In genomic region chr16:30407794-30408534, GRCh38 we compare ENCODE assay signal across 9 cellular contexts. TPM values are rescaled to one million over a fixed set of nuclear protein-coding genes. Genes with fewer than 3 reads are reported as not detected.
A peak's percentile ranks its signal among the peaks of the same experiment; 100 is the strongest.
DNase-seq lines count a peak whose midpoint lies in the region; ATAC-seq and TF ChIP-seq lines count a peak whose summit lies in the region.
"Had no signal": no experiment of that assay in that cellular context is flagged by ENCODE, and none has a peak within 500 bp of the region (broad histone marks: within the 10 kb centered on the region; RNA-seq: fewer than 3 reads in every experiment).

No MANE protein-coding gene starts in this region.

- intact Hi-C loops in activated CD4-positive, alpha-beta T cell treated with anti-CD3 and anti-CD28 coated beads, Interleukin-2, amount 10 ng/mL, durations not matched to agents 24 days and 14 days (cut with micrococcal nuclease): loop anchor here (1.0 to 5.0 kb wide), 6 partner anchors 9 to 71 kb away; partner anchors contain the start of genes SEPTIN1, TBC1D10B and ZNF48

- H3K36me3 Mint-ChIP-seq in activated CD4-positive, alpha-beta T cell treated with anti-CD3 and anti-CD28 coated beads, Interleukin-2, amount 10 ng/mL, durations not matched to agents 24 days and 14 days (ENCODE audit: low read depth): peaks cover 21% of the 10 kb centered on the region
- H3K36me3 Mint-ChIP-seq in T-cell: peaks cover 4% of the 10 kb centered on the region

- H3K9ac ChIP-seq in parathyroid adenoma: peak overlapping the region; percentile 58

- H3K27me3 ChIP-seq in parathyroid adenoma (ENCODE audit: control insufficient read depth, insufficient read depth, low read length): no peaks in the 10 kb centered on the region

- H3K9me3 ChIP-seq in parathyroid adenoma (ENCODE audit: control insufficient read depth, low read length): no peaks in the 10 kb centered on the region

- no peaks in the 10 kb centered on the region for H3K36me3 ChIP-seq in parathyroid adenoma (ENCODE audit: control insufficient read depth, insufficient read depth, low read length)

- peak overlapping the region; percentile 94 for H3K4me3 Mint-ChIP-seq in activated CD4-positive, alpha-beta T cell treated with anti-CD3 and anti-CD28 coated beads, Interleukin-2, amount 10 ng/mL, durations not matched to agents 24 days and 14 days
- peak overlapping the region; percentile 73 to 94 (median 77) for H3K4me3 Mint-ChIP-seq in T-cell

- peaks cover 6% of the 10 kb centered on the region for H3K27me3 Mint-ChIP-seq in activated CD4-positive, alpha-beta T cell treated with anti-CD3 and anti-CD28 coated beads, Interleukin-2, amount 10 ng/mL, durations not matched to agents 24 days and 14 days
- H3K27me3 Mint-ChIP-seq in T-cell: no peaks in the 10 kb centered on the region

- H3K4me1 Mint-ChIP-seq in activated CD4-positive, alpha-beta T cell treated with anti-CD3 and anti-CD28 coated beads, Interleukin-2, amount 10 ng/mL, durations not matched to agents 24 days and 14 days: peaks cover 29% of the 10 kb centered on the region
- H3K4me1 Mint-ChIP-seq in T-cell: peaks cover 25 to 31% (median 30%) of the 10 kb centered on the region in 3 donors

- H3K9me3 Mint-ChIP-seq in activated CD4-positive, alpha-beta T cell treated with anti-CD3 and anti-CD28 coated beads, Interleukin-2, amount 10 ng/mL, durations not matched to agents 24 days and 14 days: no peaks in the 10 kb centered on the region
- H3K9me3 Mint-ChIP-seq in T-cell: no peaks in the 10 kb centered on the region

- H3K4me3 ChIP-seq in parathyroid adenoma (ENCODE audit: low read depth, low read length): peak overlapping the region; percentile 69

- H3K4me1 ChIP-seq in parathyroid adenoma: peaks cover 12% of the 10 kb centered on the region

- ATAC-seq in T-cell (replicated peaks in 1 of 4): peak in 1 of 4 experiments; percentile 4
- no peak for ATAC-seq in GM21390 (IDR thresholded peaks at IDR 0.05; ENCODE audit: unreplicated experiment)
- ATAC-seq in GM18517 (IDR thresholded peaks at IDR 0.05; ENCODE audit: unreplicated experiment): no peak

- CTCF ChIA-PET in T-cell (lab: Charles Lee): interaction anchor here in 1 of 2 donors (0.5 to 4.6 kb wide), 4 partner anchors 22 to 37 kb away, joined by 3 to 32 read pairs (median 6); partner anchors contain the start of genes DCTPP1, SEPTIN1 and TBC1D10B

- peak overlapping the region; percentile 89 for H3K4me2 ChIP-seq in parathyroid adenoma (ENCODE audit: low read length)

- DNase-seq in activated CD4-positive, alpha-beta T cell treated with anti-CD3 and anti-CD28 coated beads, Interleukin-2, amount 10 ng/mL, durations not matched to agents 24 days and 14 days: peak; percentile 62
- no peak for DNase-seq in activated CD4-positive, alpha-beta T cell treated with anti-CD3 and anti-CD28 coated beads for 1 hour
- DNase-seq in T-cell (no peak), fibroblast of peridontal ligament (ENCODE audit: extremely low read depth) (peak; percentile 53), H4 (ENCODE audit: low spot score) (no peak)

- H3K27ac ChIP-seq in parathyroid adenoma: peak overlapping the region; percentile 84

- no peak for TF ChIP-seq CTCF in parathyroid adenoma (IDR thresholded peaks at IDR 0.05)

- POLR2A ChIA-PET in T-cell (lab: Charles Lee): interaction anchor here in 1 of 2 donors (0.6 kb wide), 1 partner anchor 169 kb away, joined by 7 read pairs; no protein-coding TSS in a partner anchor

- peak overlapping the region; percentile 94 for H2AFZ ChIP-seq in parathyroid adenoma

- H3K27ac Mint-ChIP-seq in activated CD4-positive, alpha-beta T cell treated with anti-CD3 and anti-CD28 coated beads, Interleukin-2, amount 10 ng/mL, durations not matched to agents 24 days and 14 days: peak overlapping the region; percentile 91
- peak overlapping the region; percentile 74 to 84 for H3K27ac Mint-ChIP-seq in T-cell

- peaks cover 9% of the 10 kb centered on the region for H3K79me2 ChIP-seq in parathyroid adenoma

RNA-seq across cellular contexts. Expression of gene ZNF771, which starts 0.6 kb away (rescaled TPM):
- 8.6 and 10.3 TPM in 2 replicates for total RNA-seq in activated CD4-positive, alpha-beta T cell treated with anti-CD3 and anti-CD28 coated beads, Interleukin-2, amount 10 ng/mL, durations not matched to agents 24 days and 14 days
- 1 to 10 TPM; 1.3 to 6.6 (median 6.2) TPM for total RNA-seq in T-cell
- total RNA-seq in H4 (2014; rRNA removed; shearing (Covaris generic)): 12.0 and 24.3 TPM in 2 replicates

RNA-seq across cellular contexts. Expression of gene ZNF48, which starts 12.7 kb away (rescaled TPM):
- 16.5 and 18.3 TPM in 2 replicates for total RNA-seq in activated CD4-positive, alpha-beta T cell treated with anti-CD3 and anti-CD28 coated beads, Interleukin-2, amount 10 ng/mL, durations not matched to agents 24 days and 14 days
- total RNA-seq in T-cell: 10 to 100 TPM in 3 of 5 donors, 1 to 10 TPM in 2; 7.3 to 17.5 (median 16.4) TPM
- 4.1 and 7.4 TPM in 2 replicates for total RNA-seq in H4 (2014; rRNA removed; shearing (Covaris generic))

RNA-seq across cellular contexts. Expression of gene DCTPP1, which starts 21.9 kb away (rescaled TPM):
- total RNA-seq in activated CD4-positive, alpha-beta T cell treated with anti-CD3 and anti-CD28 coated beads, Interleukin-2, amount 10 ng/mL, durations not matched to agents 24 days and 14 days: 167 and 176 TPM in 2 replicates
- total RNA-seq in T-cell: 10 to 100 TPM; 11.2 to 30.6 (median 24.7) TPM
- total RNA-seq in H4 (2014; rRNA removed; shearing (Covaris generic)): 11.0 and 28.9 TPM in 2 replicates

RNA-seq across cellular contexts. Expression of gene SEPTIN1, which starts 25.6 kb away (rescaled TPM):
- total RNA-seq in activated CD4-positive, alpha-beta T cell treated with anti-CD3 and anti-CD28 coated beads, Interleukin-2, amount 10 ng/mL, durations not matched to agents 24 days and 14 days: 162 and 163 TPM in 2 replicates
- 100 to 1,000 TPM; 191 to 259 (median 229) TPM for total RNA-seq in T-cell
- not detected in 2 replicates for total RNA-seq in H4 (2014; rRNA removed; shearing (Covaris generic))

RNA-seq across cellular contexts. Expression of gene MYL11, which starts 33.4 kb away (rescaled TPM):
- 1.0 and 1.3 TPM in 2 replicates for total RNA-seq in activated CD4-positive, alpha-beta T cell treated with anti-CD3 and anti-CD28 coated beads, Interleukin-2, amount 10 ng/mL, durations not matched to agents 24 days and 14 days
- total RNA-seq in T-cell: 1 to 10 TPM in 2 of 5 donors, under 1 TPM in 1, not detected in 2; 0.91 to 1.3 (median 1.1) TPM
- not detected in 2 replicates for total RNA-seq in H4 (2014; rRNA removed; shearing (Covaris generic))
- total RNA-seq: glomerular endothelial cell had no signal

Comparison
In these comparisons a context has a peak if more than half of its experiments do, and no peak if none do; other contexts are left out.
1. DNase-seq: peak in activated CD4-positive, alpha-beta T cell treated with anti-CD3 and anti-CD28 coated beads, Interleukin-2, amount 10 ng/mL, durations not matched to agents 24 days and 14 days (single experiment) and fibroblast of peridontal ligament (single experiment); none in activated CD4-positive, alpha-beta T cell treated with anti-CD3 and anti-CD28 coated beads for 1 hour (single experiment), T-cell (0 of 34) and H4 (single experiment).